In the genomic region with DNA sequence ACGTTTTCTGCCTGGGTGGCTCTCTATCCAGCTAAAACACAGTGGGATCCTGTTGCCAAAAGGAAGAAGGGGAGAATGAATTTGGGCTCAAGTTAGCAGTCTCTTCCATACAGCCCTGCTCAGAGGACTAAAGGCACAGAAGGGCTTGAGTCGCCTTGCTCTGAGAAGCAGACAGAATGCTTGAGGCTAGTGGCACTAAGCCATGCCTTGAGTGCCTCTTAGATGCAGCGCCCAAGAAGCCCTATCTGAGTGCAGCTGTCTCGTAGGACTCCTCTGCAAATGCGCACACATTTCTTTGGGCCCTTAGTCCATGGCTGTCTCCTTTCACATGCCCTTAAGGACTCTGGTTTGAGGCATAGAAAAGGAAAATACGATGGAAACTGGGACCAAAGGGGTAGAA, we compare ENCODE assay signal across 20 cellular contexts.
A peak's percentile ranks its signal among the peaks of the same experiment; 100 is the strongest.
DNase-seq lines count a peak whose midpoint lies in the region; ATAC-seq and TF ChIP-seq lines count a peak whose summit lies in the region.
"Had no signal": no experiment of that assay in that cellular context is flagged by ENCODE, and none has a peak within 500 bp of the region (broad histone marks: within the 10 kb centered on the region; RNA-seq: fewer than 3 reads in every experiment).

No MANE protein-coding gene starts in this region.

- peaks cover 0 to 3% of the 10 kb centered on the region in 2 donors for H3K9me3 ChIP-seq in lung (ENCODE audit: control insufficient read depth in 2 of 2, insufficient read depth in 1 of 2, low read length in 1 of 2)
- H3K9me3 ChIP-seq: BLaER1 had no signal

- H3K4me1 ChIP-seq in lung (ENCODE audit: control insufficient read depth in 2 of 2, insufficient read depth in 2 of 2, low read length in 2 of 2), result no peaks in the 10 kb centered on the region
- H3K4me1 ChIP-seq: BLaER1 had no signal

- 60 to 77% methylated on average over 6 of the region's 6 CpGs for WGBS in lung, 2 donors

- ATAC-seq in lung (ENCODE audit: insufficient read depth, low FRiP score), result no peak
- no peak for ATAC-seq in HG03045 (IDR thresholded peaks at IDR 0.05; ENCODE audit: unreplicated experiment)
- ATAC-seq: CD8-positive, alpha-beta T cell; GM23338; HCT116; K562 had no signal

- TF ChIP-seq CTCF in lung (IDR thresholded peaks at IDR 0.05; ENCODE audit: control extremely low read depth, extremely low read depth), result no peak

- no peak overlapping the region for H3K4me3 ChIP-seq in lung
- H3K4me3 ChIP-seq: BLaER1, GM23338, K562 had no signal

- in situ Hi-C loops in KBM-7 (cut with MboI; ENCODE audit: low pct_unique_long_range_greater_than_20kb, low sequenced_read_pairs), result no loop called here
- in situ Hi-C loops in G401 (cut with HindIII; ENCODE audit: low sequenced_read_pairs), result loop anchor here (25.0 kb wide), 1 partner anchor 230 kb away; no protein-coding TSS in a partner anchor

- no peaks in the 10 kb centered on the region for H3K36me3 ChIP-seq in lung (ENCODE audit: control insufficient read depth in 2 of 2, insufficient read depth in 2 of 2, low read length in 2 of 2)
- H3K36me3 ChIP-seq: BLaER1 had no signal

- H3K27me3 ChIP-seq in lung (ENCODE audit: control insufficient read depth, insufficient read depth), result no peaks in the 10 kb centered on the region
- H3K27me3 ChIP-seq: BLaER1 had no signal

- DNase-seq in DMS79 (lab: John Stamatoyannopoulos, UW) (peak; percentile 66), NCI-H524 treated with DMSO at 0.1 percent for 48 hours (lab: John Stamatoyannopoulos, UW) (peak; percentile 17), lung (ENCODE audit: low spot score) (peak; percentile 36), KBM-7 (no peak), G401 (ENCODE audit: low spot score) (no peak), D341Med (ENCODE audit: low spot score) (no peak)
- DNase-seq: Calu3; CD8-positive, alpha-beta T cell; DMS 273 treated with DMSO at 0.1 percent for 48 hours; DMS53; GF-D8; HFFc6; IMR-90; Karpas-422 had no signal

- no peak overlapping the region for H3K27ac ChIP-seq in lung (ENCODE audit: low read depth in 1 of 2, low read length in 1 of 2)
- H3K27ac ChIP-seq: BLaER1, HL-60 had no signal

Comparison
In these comparisons a context has a peak if more than half of its experiments do, and no peak if none do; other contexts are left out.
1. DNase-seq: peak in DMS79 (single experiment), NCI-H524 treated with DMSO at 0.1 percent for 48 hours (single experiment) and lung (single experiment); none in KBM-7 (single experiment), G401 (single experiment) and D341Med (single experiment).